In genomic region chr16:30896890-30897730, GRCh38 we compare ENCODE assay signal across 1 cellular context.
TF ChIP-seq lines count a peak whose summit lies in the region.

No MANE protein-coding gene starts in this region.

TF ChIP-seq in HEK293, 187 proteins besides CTCF, POLR2A, EP300 and RAD21 (continued from another document and continues in another):
- TF ChIP-seq ATF2 (tag by site-specific recombination; IDR thresholded peaks at IDR 0.05; ENCODE audit: low read depth) (no peak), ZNF629 (tag by site-specific recombination; IDR thresholded peaks at IDR 0.05) (no peak), ZNF571 (tag by site-specific recombination; IDR thresholded peaks at IDR 0.05) (no peak), ZBTB8A (tag by site-specific recombination; IDR thresholded peaks at IDR 0.05) (peak; percentile 32), ZNF639 (tag by site-specific recombination; IDR thresholded peaks at IDR 0.05) (no peak), KLF8 (tag by site-specific recombination; IDR thresholded peaks at IDR 0.05) (peak; percentile 60; the same call in 1 of the 2 replicates), ZEB2 (tag by site-specific recombination; IDR thresholded peaks at IDR 0.05) (no peak; the same call in 1 of the 2 replicates), SCRT1 (tag by site-specific recombination; IDR thresholded peaks at IDR 0.05; ENCODE audit: borderline replicate concordance) (peak; percentile 94), ZNF664 (tag by site-specific recombination; IDR thresholded peaks at IDR 0.05) (no peak), TRIM28 (IDR thresholded peaks at IDR 0.05; ENCODE audit: borderline replicate concordance, low read length) (0 out of 2 replicates have a peak, but pooled peaks have one; percentile 16), ZNF530 (tag by site-specific recombination; IDR thresholded peaks at IDR 0.05; ENCODE audit: low read depth) (no peak), ZNF621 (tag by site-specific recombination; IDR thresholded peaks at IDR 0.05) (no peak), ZNF670 (tag by site-specific recombination; IDR thresholded peaks at IDR 0.05; ENCODE audit: low read depth) (no peak), ZNF560 (tag by site-specific recombination; IDR thresholded peaks at IDR 0.05; ENCODE audit: borderline replicate concordance) (no peak), ZNF488 (tag by site-specific recombination; IDR thresholded peaks at IDR 0.05) (no peak), ZBTB48 (tag by site-specific recombination; IDR thresholded peaks at IDR 0.05) (peak; percentile 68; the same call in 1 of the 2 replicates), BCL11A (tag by site-specific recombination; IDR thresholded peaks at IDR 0.05; ENCODE audit: low read depth) (0 out of 2 replicates have a peak, but pooled peaks have one; percentile 40), SP7 (tag by site-specific recombination; IDR thresholded peaks at IDR 0.05) (0 out of 2 replicates have a peak, but pooled peaks have one; percentile 3), ZNF660 (tag by site-specific recombination; IDR thresholded peaks at IDR 0.05) (peak; percentile 57; the same call in 1 of the 2 replicates), ZNF449 (tag by site-specific recombination; IDR thresholded peaks at IDR 0.05) (no peak), PRDM6 (tag by site-specific recombination; IDR thresholded peaks at IDR 0.05) (no peak), SP3 (tag by site-specific recombination; IDR thresholded peaks at IDR 0.05) (peak; percentile 86), ZBTB11 (tag by site-specific recombination; conservative IDR thresholded peaks at IDR 0.05; ENCODE audit: low read depth) (peak; percentile 76), ZBTB44 (tag by site-specific recombination; IDR thresholded peaks at IDR 0.05) (no peak), ZNF354C (tag by site-specific recombination; IDR thresholded peaks at IDR 0.05; ENCODE audit: borderline replicate concordance, low read depth) (no peak), ZNF555 (tag by site-specific recombination; conservative IDR thresholded peaks at IDR 0.05) (no peak), ZNF138 (tag by site-specific recombination; IDR thresholded peaks at IDR 0.05; ENCODE audit: borderline replicate concordance) (no peak), ZIC2 (tag by site-specific recombination; IDR thresholded peaks at IDR 0.05) (no peak; the same call in 1 of the 2 replicates), ZNF274 (IDR thresholded peaks at IDR 0.05; ENCODE audit: low read length) (no peak), ZNF274 (tag by site-specific recombination; IDR thresholded peaks at IDR 0.05; ENCODE audit: borderline replicate concordance) (no peak), FEZF1 (tag by site-specific recombination; IDR thresholded peaks at IDR 0.05) (no peak), ZBTB10 (tag by site-specific recombination; IDR thresholded peaks at IDR 0.05) (no peak), ZNF654 (tag by site-specific recombination; IDR thresholded peaks at IDR 0.05; ENCODE audit: low read depth) (no peak), YY1 (tag by site-specific recombination; IDR thresholded peaks at IDR 0.05) (peak; percentile 44; the same call in 1 of the 2 replicates), KLF9 (tag by site-specific recombination; IDR thresholded peaks at IDR 0.05; ENCODE audit: low read depth) (peak; percentile 72), ZNF747 (tag by site-specific recombination; IDR thresholded peaks at IDR 0.05) (no peak), KLF7 (tag by site-specific recombination; IDR thresholded peaks at IDR 0.05; ENCODE audit: borderline replicate concordance) (0 out of 2 replicates have a peak, but pooled peaks have one; percentile 3), ZNF112 (tag by site-specific recombination; IDR thresholded peaks at IDR 0.05) (no peak), PRDM1 (tag by site-specific recombination; IDR thresholded peaks at IDR 0.05) (0 out of 2 replicates have a peak, but pooled peaks have one; percentile 42), ZBTB20 (tag by site-specific recombination; IDR thresholded peaks at IDR 0.05) (0 out of 2 replicates have a peak, but pooled peaks have one; percentile 40), ZNF561 (tag by site-specific recombination; IDR thresholded peaks at IDR 0.05; ENCODE audit: borderline replicate concordance) (no peak), ZBTB7A (tag by site-specific recombination; IDR thresholded peaks at IDR 0.05; ENCODE audit: low read depth) (0 out of 2 replicates have a peak, but pooled peaks have one; percentile 2), EGR2 (tag by site-specific recombination; IDR thresholded peaks at IDR 0.05; ENCODE audit: low read depth) (no peak), ZNF548 (tag by site-specific recombination; IDR thresholded peaks at IDR 0.05) (no peak), HIC1 (tag by site-specific recombination; IDR thresholded peaks at IDR 0.05) (no peak)
